23 cellular contexts compared by ENCODE assay signal in the genomic region with DNA sequence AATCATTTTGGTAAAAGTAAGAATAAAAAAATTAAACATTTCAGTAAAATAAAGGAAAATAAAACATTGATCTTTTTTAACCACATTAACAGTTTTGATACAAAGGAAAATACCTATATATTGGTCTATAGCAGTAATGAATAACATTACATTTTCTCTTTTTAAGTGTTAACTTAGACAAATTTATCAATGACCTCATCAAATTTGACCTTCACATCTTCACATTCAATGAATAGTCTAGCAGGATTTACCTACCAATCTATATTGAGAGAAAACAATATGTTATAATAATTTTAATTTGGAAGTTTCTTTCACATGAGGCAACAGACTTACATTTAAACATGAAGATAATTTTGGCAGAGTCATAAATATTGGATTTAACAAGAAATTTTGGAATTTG. TPM values are rescaled to one million over a fixed set of nuclear protein-coding genes. Genes with fewer than 3 reads are reported as not detected.
A peak's percentile ranks its signal among the peaks of the same experiment; 100 is the strongest.
DNase-seq lines count a peak whose midpoint lies in the region; ATAC-seq, FAIRE-seq and TF ChIP-seq lines count a peak whose summit lies in the region.
"Had no signal": no experiment of that assay in that cellular context is flagged by ENCODE, and none has a peak within 500 bp of the region (broad histone marks: within the 10 kb centered on the region; RNA-seq: fewer than 3 reads in every experiment).

No MANE protein-coding gene starts in this region.

- TF ChIP-seq CTCF in HepG2 (CRISPR knock-in tag; IDR thresholded peaks at IDR 0.05) (no peak), right lobe of liver (IDR thresholded peaks at IDR 0.05) (no peak), pancreas (IDR thresholded peaks at IDR 0.05) (no peak)

- H3K79me2 ChIP-seq in HepG2 (ENCODE audit: insufficient read depth, low read length): no peaks in the 10 kb centered on the region

- no peak overlapping the region for H3K4me2 ChIP-seq in HepG2 (ENCODE audit: low read depth, low read length)
- H3K4me2 ChIP-seq: A549; BLaER1 treated with 17β-estradiol and CSF1 and Interleukin-3, amounts not matched to agents 10 nM and 100 nM had no signal

- no peak for TF ChIP-seq POLR2A in HepG2 (IDR thresholded peaks at IDR 0.05; ENCODE audit: insufficient read depth in 1 of 2, low read depth in 2 of 2, low read length in 2 of 2)
- no peak for TF ChIP-seq POLR2A in right lobe of liver (IDR thresholded peaks at IDR 0.05)

- TF ChIP-seq RAD21 in HepG2 (CRISPR knock-in tag; IDR thresholded peaks at IDR 0.05): no peak

- H3K9me3 ChIP-seq in HepG2 (ENCODE audit: low read length): no peaks in the 10 kb centered on the region
- no peaks in the 10 kb centered on the region for H3K9me3 ChIP-seq in right lobe of liver
- no peaks in the 10 kb centered on the region for H3K9me3 ChIP-seq in pancreas
- H3K9me3 ChIP-seq: A549, BE2C had no signal

- intact Hi-C loops in HepG2 (cut with micrococcal nuclease; ENCODE audit: unreplicated experiment): no loop called here
- intact Hi-C loops in right lobe of liver (cut with DNase I): no loop called here
- intact Hi-C loops in pancreas (cut with DNase I): no loop called here

- no peak for FAIRE-seq in HepG2 (lab: Jason Lieb, UNC)
- peak; percentile 49 for FAIRE-seq in colon (lab: Jason Lieb, UNC)
- peak; percentile 61 for FAIRE-seq in pancreas (lab: Jason Lieb, UNC)
- FAIRE-seq: A549, GM19239, H1 had no signal

- no TSS peak for BruUV-seq in HepG2 (replicated peaks; lab: Mats Ljungman, UMichigan)

- no peak overlapping the region for H3K9ac ChIP-seq in HepG2 (ENCODE audit: insufficient read depth, low read depth, low read length)
- H3K9ac ChIP-seq: BLaER1 treated with 17β-estradiol and CSF1 and Interleukin-3, amounts not matched to agents 10 nM and 100 nM; GM23248 had no signal

- no peaks in the 10 kb centered on the region for H3K36me3 ChIP-seq in HepG2 (replicated peaks in 1 of 2; ENCODE audit: control insufficient read depth in 1 of 2, insufficient read depth in 2 of 2, low read length in 2 of 2)
- no peaks in the 10 kb centered on the region for H3K36me3 ChIP-seq in right lobe of liver
- no peaks in the 10 kb centered on the region for H3K36me3 ChIP-seq in pancreas
- H3K36me3 ChIP-seq: BE2C; BLaER1 treated with 17β-estradiol and CSF1 and Interleukin-3, amounts not matched to agents 10 nM and 100 nM had no signal

- H3K4me3 ChIP-seq in HepG2 (replicated peaks in 1 of 3; ENCODE audit: insufficient read depth in 1 of 3, low read depth in 2 of 3, low read length in 3 of 3): no peak overlapping the region
- no peak overlapping the region for H3K4me3 ChIP-seq in right lobe of liver
- no peak overlapping the region for H3K4me3 ChIP-seq in pancreas
- H3K4me3 ChIP-seq: A549; BLaER1 treated with 17β-estradiol and CSF1 and Interleukin-3, amounts not matched to agents 10 nM and 100 nM; GM23248 had no signal

- H4K20me1 ChIP-seq in HepG2 (ENCODE audit: insufficient read depth, low read length): no peaks in the 10 kb centered on the region
- H4K20me1 ChIP-seq: BLaER1 treated with 17β-estradiol and CSF1 and Interleukin-3, amounts not matched to agents 10 nM and 100 nM had no signal

- POLR2A ChIA-PET in HepG2 (lab: Yijun Ruan, JAX): no interaction called here

- H3K4me1 ChIP-seq in HepG2 (ENCODE audit: insufficient read depth, low read length): peaks cover 19% of the 10 kb centered on the region
- no peaks in the 10 kb centered on the region for H3K4me1 ChIP-seq in right lobe of liver
- H3K4me1 ChIP-seq in pancreas: no peaks in the 10 kb centered on the region
- H3K4me1 ChIP-seq: A549, BE2C had no signal

- H3K27me3 ChIP-seq in HepG2 (ENCODE audit: control insufficient read depth in 1 of 2, insufficient read depth in 2 of 2, low read length in 2 of 2): no peaks in the 10 kb centered on the region; a peak in 1 of 5 replicates
- no peaks in the 10 kb centered on the region for H3K27me3 ChIP-seq in right lobe of liver
- H3K27me3 ChIP-seq in pancreas: no peaks in the 10 kb centered on the region
- H3K27me3 ChIP-seq: BE2C; BLaER1 treated with 17β-estradiol and CSF1 and Interleukin-3, amounts not matched to agents 10 nM and 100 nM had no signal

- DNase-seq in HepG2 (ENCODE audit: low spot score) (no peak), right lobe of liver (no peak), pancreas (no peak), NCI-H2171 (lab: John Stamatoyannopoulos, UW) (no peak), HuH-7.5 (ENCODE audit: low spot score) (no peak)
- no peak for DNase-seq in activated naive CD4-positive, alpha-beta T cell treated with Interleukin-2 at 50 U/mL for 16 hours
- DNase-seq: ACHN; AML-193; BE2C; Calu3; CD4-positive, alpha-beta T cell; COR-L47; DMS53; DMS79 treated with DMSO at 0.1 percent for 48 hours; GM23248; H7; HCEC 1CT had no signal

- H3K27ac ChIP-seq in HepG2 (ENCODE audit: extremely low read length, insufficient read depth, low read length) (no peak overlapping the region), right lobe of liver (no peak overlapping the region), pancreas (no peak overlapping the region)
- H3K27ac ChIP-seq: 22Rv1; A549; BLaER1 treated with 17β-estradiol and CSF1 and Interleukin-3, amounts not matched to agents 10 nM and 100 nM; GM23248 had no signal

- TF ChIP-seq EP300 in HepG2 (IDR thresholded peaks at IDR 0.05; ENCODE audit: low read depth in 2 of 2, low read length in 2 of 2): no peak
- TF ChIP-seq EP300 in HepG2 (CRISPR knock-in tag; IDR thresholded peaks at IDR 0.05; ENCODE audit: borderline replicate concordance): no peak

- CTCF ChIA-PET in HepG2 (lab: Yijun Ruan, JAX; ENCODE audit: low intra/inter-chr PET ratio, low total read pairs): no interaction called here

- H2AFZ ChIP-seq in HepG2 (ENCODE audit: low read length): no peak overlapping the region
- H2AFZ ChIP-seq: GM23248 had no signal

- in situ Hi-C loops in HepG2 (cut with HindIII; ENCODE audit: extremely low pct_ligation_motif_present, low pct_unique_long_range_greater_than_20kb): no loop called here

- ATAC-seq in HepG2 (no peak), right lobe of liver (no peak), pancreas (no peak)
- ATAC-seq: A549 had no signal

RNA-seq across cellular contexts. Expression of a gene that starts 17.9 kb away (rescaled TPM):
- total RNA-seq in HepG2 (2016; rRNA removed; fragmentation: Illumina TruSeq; extraction: Trizol) (6.2 and 7.9 TPM in 2 replicates), right lobe of liver (10 to 100 TPM in 1 of 6 experiments, 1 to 10 TPM in 5; 3.1 to 11.9 (median 6.6) TPM), pancreas (1 to 10 TPM; 2.5 to 8.9 (median 2.9) TPM)
- 1.6 and 2.3 TPM in 2 replicates for total RNA-seq in HepG2 (2016; cell fraction: cytosol; rRNA removed; fragmentation: Illumina TruSeq; extraction: Trizol; ENCODE audit: low read depth)
- total RNA-seq in HepG2 (2016; cell fraction: insoluble cytoplasmic fraction; rRNA removed; fragmentation: Illumina TruSeq; extraction: Trizol): 5.6 and 9.5 TPM in 2 replicates
- total RNA-seq in HepG2 (2016; cell fraction: membrane; rRNA removed; fragmentation: Illumina TruSeq; extraction: Trizol): 3.3 and 4.3 TPM in 2 replicates
- total RNA-seq in HepG2 (2016; cell fraction: nucleus; rRNA removed; fragmentation: Illumina TruSeq; extraction: Trizol): 8.0 and 8.5 TPM in 2 replicates
- polyA plus RNA-seq in HepG2 (2011; rRNA removed) (10.6 and 13.8 TPM in 2 replicates), pancreas (1 to 10 TPM; 2.9 to 6.2 TPM)
- 4.9 and 7.8 TPM in 2 replicates for polyA plus RNA-seq in HepG2 (2011; cell fraction: cytosol; rRNA removed)
- 2.5 and 4.3 TPM in 2 replicates for polyA plus RNA-seq in HepG2 (2011; cell fraction: nucleus; rRNA removed)
- 8.3 and 12.5 TPM in 2 replicates for polyA plus RNA-seq in HepG2 (2012)
- polyA plus RNA-seq in HepG2 (2016; cell fraction: cytosol; fragmentation: Illumina TruSeq; extraction: Trizol; ENCODE audit: low read depth): 2.8 and 3.8 TPM in 2 replicates
- polyA plus RNA-seq in HepG2 (2016; cell fraction: insoluble cytoplasmic fraction; fragmentation: Illumina TruSeq; extraction: Trizol; ENCODE audit: low read depth): 28.9 and 31.5 TPM in 2 replicates
- polyA plus RNA-seq in HepG2 (2016; cell fraction: membrane; fragmentation: Illumina TruSeq; extraction: Trizol; ENCODE audit: low read depth): 7.1 and 10.2 TPM in 2 replicates
- polyA plus RNA-seq in HepG2 (2016; cell fraction: nucleus; fragmentation: Illumina TruSeq; extraction: Trizol; ENCODE audit: insufficient read depth, low read depth): 19.2 and 19.5 TPM in 2 replicates
- polyA minus RNA-seq in HepG2 (2011; rRNA and poly(A)+ RNA removed; ENCODE audit: low replicate concordance): 2.9 and 3.6 TPM in 2 replicates
- 4.3 TPM in 2 replicates for polyA minus RNA-seq in HepG2 (2011; cell fraction: cytosol; rRNA and poly(A)+ RNA removed)
- 20.0 and 22.9 TPM in 2 replicates for polyA minus RNA-seq in HepG2 (2011; cell fraction: nucleus; rRNA and poly(A)+ RNA removed)

RNA-seq across cellular contexts. Expression of a gene that starts 47.9 kb away (rescaled TPM):
- total RNA-seq in HepG2 (2016; rRNA removed; fragmentation: Illumina TruSeq; extraction: Trizol) (78.9 and 92.2 TPM in 2 replicates), right lobe of liver (10 to 100 TPM; 25.2 to 40.9 (median 26.4) TPM), pancreas (10 to 100 TPM in 5 of 6 donors, 1 to 10 TPM in 1; 6.1 to 15.3 (median 11.1) TPM)
- total RNA-seq in HepG2 (2016; cell fraction: cytosol; rRNA removed; fragmentation: Illumina TruSeq; extraction: Trizol; ENCODE audit: low read depth): 24.2 and 29.9 TPM in 2 replicates
- 81.7 and 106 TPM in 2 replicates for total RNA-seq in HepG2 (2016; cell fraction: insoluble cytoplasmic fraction; rRNA removed; fragmentation: Illumina TruSeq; extraction: Trizol)
- total RNA-seq in HepG2 (2016; cell fraction: membrane; rRNA removed; fragmentation: Illumina TruSeq; extraction: Trizol): 26.8 and 29.2 TPM in 2 replicates
- 48.4 and 50.8 TPM in 2 replicates for total RNA-seq in HepG2 (2016; cell fraction: nucleus; rRNA removed; fragmentation: Illumina TruSeq; extraction: Trizol)
- polyA plus RNA-seq in HepG2 (2011; rRNA removed) (47.8 and 63.4 TPM in 2 replicates), pancreas (10 to 100 TPM in 1 of 2 donors, 1 to 10 TPM in 1; 3.2 to 18.1 TPM)
- 18.1 and 27.8 TPM in 2 replicates for polyA plus RNA-seq in HepG2 (2011; cell fraction: cytosol; rRNA removed)
- polyA plus RNA-seq in HepG2 (2011; cell fraction: nucleus; rRNA removed): 5.2 and 8.2 TPM in 2 replicates
- polyA plus RNA-seq in HepG2 (2012): 33.9 and 47.1 TPM in 2 replicates
- polyA plus RNA-seq in HepG2 (2016; cell fraction: cytosol; fragmentation: Illumina TruSeq; extraction: Trizol; ENCODE audit: low read depth): 24.3 and 28.0 TPM in 2 replicates
- 78.2 and 84.8 TPM in 2 replicates for polyA plus RNA-seq in HepG2 (2016; cell fraction: insoluble cytoplasmic fraction; fragmentation: Illumina TruSeq; extraction: Trizol; ENCODE audit: low read depth)
- polyA plus RNA-seq in HepG2 (2016; cell fraction: membrane; fragmentation: Illumina TruSeq; extraction: Trizol; ENCODE audit: low read depth): 20.1 and 21.0 TPM in 2 replicates
- 62.1 and 66.2 TPM in 2 replicates for polyA plus RNA-seq in HepG2 (2016; cell fraction: nucleus; fragmentation: Illumina TruSeq; extraction: Trizol; ENCODE audit: insufficient read depth, low read depth)
- polyA minus RNA-seq in HepG2 (2011; rRNA and poly(A)+ RNA removed; ENCODE audit: low replicate concordance): 7.0 and 10.3 TPM in 2 replicates
- polyA minus RNA-seq in HepG2 (2011; cell fraction: cytosol; rRNA and poly(A)+ RNA removed): 10.5 and 13.1 TPM in 2 replicates
- 13.3 and 16.7 TPM in 2 replicates for polyA minus RNA-seq in HepG2 (2011; cell fraction: nucleus; rRNA and poly(A)+ RNA removed)

RNA-seq across cellular contexts. Expression of a gene that starts 49.2 kb away (rescaled TPM):
- 3.9 and 5.4 TPM in 2 replicates for total RNA-seq in HepG2 (2016; rRNA removed; fragmentation: Illumina TruSeq; extraction: Trizol)
- total RNA-seq in HepG2 (2016; cell fraction: cytosol; rRNA removed; fragmentation: Illumina TruSeq; extraction: Trizol; ENCODE audit: low read depth): 0.44 and 0.51 TPM in 2 replicates
- total RNA-seq in HepG2 (2016; cell fraction: insoluble cytoplasmic fraction; rRNA removed; fragmentation: Illumina TruSeq; extraction: Trizol): 3.8 and 5.4 TPM in 2 replicates
- 2.6 and 2.8 TPM in 2 replicates for total RNA-seq in HepG2 (2016; cell fraction: membrane; rRNA removed; fragmentation: Illumina TruSeq; extraction: Trizol)
- total RNA-seq in HepG2 (2016; cell fraction: nucleus; rRNA removed; fragmentation: Illumina TruSeq; extraction: Trizol): 3.9 and 4.0 TPM in 2 replicates
- polyA plus RNA-seq in HepG2 (2011; rRNA removed): 1.9 and 2.7 TPM in 2 replicates
- polyA plus RNA-seq in HepG2 (2011; cell fraction: cytosol; rRNA removed): 0.94 and 1.5 TPM in 2 replicates
- 1.1 and 1.4 TPM in 2 replicates for polyA plus RNA-seq in HepG2 (2011; cell fraction: nucleus; rRNA removed)
- 4.4 and 4.5 TPM in 2 replicates for polyA plus RNA-seq in HepG2 (2012)
- polyA plus RNA-seq in HepG2 (2016; cell fraction: cytosol; fragmentation: Illumina TruSeq; extraction: Trizol; ENCODE audit: low read depth): 0.15 and 0.28 TPM in 2 replicates
- polyA plus RNA-seq in HepG2 (2016; cell fraction: insoluble cytoplasmic fraction; fragmentation: Illumina TruSeq; extraction: Trizol; ENCODE audit: low read depth): 5.5 and 5.6 TPM in 2 replicates
- 1.2 and 1.3 TPM in 2 replicates for polyA plus RNA-seq in HepG2 (2016; cell fraction: membrane; fragmentation: Illumina TruSeq; extraction: Trizol; ENCODE audit: low read depth)
- 4.1 TPM in 2 replicates for polyA plus RNA-seq in HepG2 (2016; cell fraction: nucleus; fragmentation: Illumina TruSeq; extraction: Trizol; ENCODE audit: insufficient read depth, low read depth)
- 1.8 and 2.6 TPM in 2 replicates for polyA minus RNA-seq in HepG2 (2011; rRNA and poly(A)+ RNA removed; ENCODE audit: low replicate concordance)
- 5.4 and 6.8 TPM in 2 replicates for polyA minus RNA-seq in HepG2 (2011; cell fraction: cytosol; rRNA and poly(A)+ RNA removed)
- polyA minus RNA-seq in HepG2 (2011; cell fraction: nucleus; rRNA and poly(A)+ RNA removed): 11.6 and 14.8 TPM in 2 replicates
- 1 to 10 TPM; 2.8 to 8.1 (median 4.7) TPM for total RNA-seq in right lobe of liver
- total RNA-seq in pancreas: 1 to 10 TPM; 2.2 to 4.6 (median 3.0) TPM
- polyA plus RNA-seq in pancreas: 1 to 10 TPM; 1.1 to 2.2 TPM
